In the genomic region with DNA sequence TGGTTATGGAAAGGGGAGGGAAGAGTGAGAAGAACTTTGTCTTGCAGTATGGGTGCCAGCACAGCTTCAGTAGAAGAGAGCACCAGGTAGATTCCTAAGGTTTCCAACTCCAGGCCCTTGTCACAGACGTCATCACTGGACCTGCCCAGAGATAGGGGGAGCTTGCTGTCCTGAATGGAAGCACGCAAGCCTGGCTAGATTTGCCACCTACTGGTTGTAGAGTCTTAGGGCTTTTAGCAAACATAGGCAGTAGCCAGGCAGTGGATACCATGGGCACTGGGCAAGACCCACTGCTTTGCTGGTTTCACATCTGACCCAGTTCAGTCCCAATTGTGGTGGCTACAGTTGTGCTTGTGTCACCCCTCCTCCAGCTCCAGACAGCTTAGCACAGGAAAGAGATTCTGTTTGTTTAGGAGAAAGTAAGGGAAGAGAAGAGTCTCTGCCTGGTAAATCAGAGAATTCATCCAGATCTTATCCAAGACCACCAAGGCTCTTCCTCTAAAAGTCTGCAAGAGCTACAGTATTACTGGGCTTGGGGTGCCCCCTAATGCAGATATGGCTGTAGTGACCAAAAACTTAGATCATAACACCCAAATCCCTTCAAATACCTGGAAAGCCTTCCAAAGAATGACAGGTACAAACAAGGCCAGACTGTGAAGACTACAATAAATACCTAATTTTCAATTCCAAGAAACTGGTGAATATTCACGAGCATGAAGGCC, we compare ENCODE assay signal across 16 cellular contexts.
A peak's percentile ranks its signal among the peaks of the same experiment; 100 is the strongest.
DNase-seq lines count a peak whose midpoint lies in the region; FAIRE-seq and TF ChIP-seq lines count a peak whose summit lies in the region.
"Had no signal": no experiment of that assay in that cellular context is flagged by ENCODE, and none has a peak within 500 bp of the region (broad histone marks: within the 10 kb centered on the region; RNA-seq: fewer than 3 reads in every experiment).

No MANE protein-coding gene starts in this region.

- no peaks in the 10 kb centered on the region for H3K9me3 Mint-ChIP-seq in neural crest cell
- peaks cover 26% of the 10 kb centered on the region for H3K9me3 Mint-ChIP-seq in HFFc6
- no peaks in the 10 kb centered on the region for H3K9me3 Mint-ChIP-seq in activated T-helper 1 cell treated with anti-CD3 and anti-CD28 coated beads, Interleukin-12 subunit alpha, Interleukin-12 subunit beta, Interleukin-2, Interleukin-4 antibody, amounts not matched to agents 30 ng/mL and 10 ng/mL and 1 ng/mL, durations not matched to agents 14 hours and 24 hours and 36 hours

- H4K20me1 ChIP-seq in OCI-LY3 (ENCODE audit: insufficient read depth, low read length): no peaks in the 10 kb centered on the region

- no peaks in the 10 kb centered on the region for H3K9me3 ChIP-seq in OCI-LY3 (ENCODE audit: insufficient read depth, low read length)
- H3K9me3 ChIP-seq: neutrophil had no signal

- no peak overlapping the region for H3K27ac ChIP-seq in OCI-LY3 (ENCODE audit: low read length)
- H3K27ac ChIP-seq: HL-60, neutrophil had no signal

- no peak overlapping the region for H3K4me3 Mint-ChIP-seq in neural crest cell
- no peak overlapping the region for H3K4me3 Mint-ChIP-seq in HFFc6
- H3K4me3 Mint-ChIP-seq in activated T-helper 1 cell treated with anti-CD3 and anti-CD28 coated beads, Interleukin-12 subunit alpha, Interleukin-12 subunit beta, Interleukin-2, Interleukin-4 antibody, amounts not matched to agents 30 ng/mL and 10 ng/mL and 1 ng/mL, durations not matched to agents 14 hours and 24 hours and 36 hours: no peak overlapping the region
- H3K4me3 Mint-ChIP-seq: activated naive CD8-positive, alpha-beta T cell; CD8-positive, alpha-beta T cell had no signal

- no peaks in the 10 kb centered on the region for H3K79me2 ChIP-seq in OCI-LY3 (ENCODE audit: low read length)

- H3K27me3 Mint-ChIP-seq in neural crest cell (ENCODE audit: low read depth): no peaks in the 10 kb centered on the region
- no peaks in the 10 kb centered on the region for H3K27me3 Mint-ChIP-seq in HFFc6 (ENCODE audit: insufficient read depth)
- H3K27me3 Mint-ChIP-seq in activated T-helper 1 cell treated with anti-CD3 and anti-CD28 coated beads, Interleukin-12 subunit alpha, Interleukin-12 subunit beta, Interleukin-2, Interleukin-4 antibody, amounts not matched to agents 30 ng/mL and 10 ng/mL and 1 ng/mL, durations not matched to agents 14 hours and 24 hours and 36 hours (ENCODE audit: insufficient read depth): peaks cover 22% of the 10 kb centered on the region

- H3K4me3 ChIP-seq in OCI-LY3 (ENCODE audit: low read length) (no peak overlapping the region), bronchial epithelial cell (ENCODE audit: low read depth, low read length) (no peak overlapping the region)
- H3K4me3 ChIP-seq: lung had no signal

- TF ChIP-seq CTCF in OCI-LY3 (IDR thresholded peaks at IDR 0.05; ENCODE audit: low read depth, low read length): peak; percentile 37
- TF ChIP-seq CTCF in bronchial epithelial cell (IDR thresholded peaks at IDR 0.05; ENCODE audit: insufficient read depth, low read length, severe bottlenecking): peak; percentile 5
- TF ChIP-seq CTCF in neural crest cell (conservative IDR thresholded peaks at IDR 0.05): peak; percentile 45
- no peak for TF ChIP-seq CTCF in HFFc6 (IDR thresholded peaks at IDR 0.05)

- no peaks in the 10 kb centered on the region for H3K36me3 Mint-ChIP-seq in neural crest cell (ENCODE audit: low read depth)
- H3K36me3 Mint-ChIP-seq in HFFc6 (ENCODE audit: low read depth): no peaks in the 10 kb centered on the region
- H3K36me3 Mint-ChIP-seq in activated T-helper 1 cell treated with anti-CD3 and anti-CD28 coated beads, Interleukin-12 subunit alpha, Interleukin-12 subunit beta, Interleukin-2, Interleukin-4 antibody, amounts not matched to agents 30 ng/mL and 10 ng/mL and 1 ng/mL, durations not matched to agents 14 hours and 24 hours and 36 hours (ENCODE audit: low read depth): no peaks in the 10 kb centered on the region
- H3K36me3 Mint-ChIP-seq: activated naive CD8-positive, alpha-beta T cell; CD8-positive, alpha-beta T cell had no signal

- no peak overlapping the region for H3K9ac ChIP-seq in OCI-LY3 (ENCODE audit: low read length)

- H3K4me1 Mint-ChIP-seq in neural crest cell: no peaks in the 10 kb centered on the region
- H3K4me1 Mint-ChIP-seq in HFFc6 (ENCODE audit: low read depth): no peaks in the 10 kb centered on the region
- no peaks in the 10 kb centered on the region for H3K4me1 Mint-ChIP-seq in activated T-helper 1 cell treated with anti-CD3 and anti-CD28 coated beads, Interleukin-12 subunit alpha, Interleukin-12 subunit beta, Interleukin-2, Interleukin-4 antibody, amounts not matched to agents 30 ng/mL and 10 ng/mL and 1 ng/mL, durations not matched to agents 14 hours and 24 hours and 36 hours (ENCODE audit: low read depth)

- no peak overlapping the region for H2AFZ ChIP-seq in OCI-LY3 (ENCODE audit: low read depth, low read length)

- no peaks in the 10 kb centered on the region for H3K4me1 ChIP-seq in OCI-LY3 (ENCODE audit: low read length)

- H3K27me3 ChIP-seq in OCI-LY3 (ENCODE audit: low read depth, low read length) (no peaks in the 10 kb centered on the region), bronchial epithelial cell (ENCODE audit: control insufficient read depth, insufficient read depth, low read length) (no peaks in the 10 kb centered on the region)
- H3K27me3 ChIP-seq: neutrophil had no signal

- no peak for FAIRE-seq in bronchial epithelial cell (lab: Jason Lieb, UNC)
- FAIRE-seq: urothelium cell line had no signal

- H3K4me2 ChIP-seq in OCI-LY3 (ENCODE audit: low read length): no peak overlapping the region

- H3K36me3 ChIP-seq in OCI-LY3 (replicated peaks; ENCODE audit: low read depth, low read length) (no peaks in the 10 kb centered on the region), bronchial epithelial cell (ENCODE audit: control insufficient read depth, insufficient read depth, low read length) (no peaks in the 10 kb centered on the region)
- H3K36me3 ChIP-seq: neutrophil had no signal

- H3K27ac Mint-ChIP-seq in neural crest cell (ENCODE audit: unreplicated experiment): no peak overlapping the region
- H3K27ac Mint-ChIP-seq in HFFc6: no peak overlapping the region
- H3K27ac Mint-ChIP-seq in activated T-helper 1 cell treated with anti-CD3 and anti-CD28 coated beads, Interleukin-12 subunit alpha, Interleukin-12 subunit beta, Interleukin-2, Interleukin-4 antibody, amounts not matched to agents 30 ng/mL and 10 ng/mL and 1 ng/mL, durations not matched to agents 14 hours and 24 hours and 36 hours: no peak overlapping the region
- H3K27ac Mint-ChIP-seq: activated naive CD8-positive, alpha-beta T cell; CD8-positive, alpha-beta T cell had no signal

- intact Hi-C loops in activated T-helper 1 cell treated with anti-CD3 and anti-CD28 coated beads, Interleukin-12 subunit alpha, Interleukin-12 subunit beta, Interleukin-2, Interleukin-4 antibody, amounts not matched to agents 30 ng/mL and 10 ng/mL and 1 ng/mL, durations not matched to agents 14 hours and 24 hours and 36 hours (cut with micrococcal nuclease): no loop called here

- DNase-seq in ELF-1 (ENCODE audit: low read depth, low spot score) (peak; percentile 21), bronchial epithelial cell (ENCODE audit: low read depth) (peak; percentile 5), neural crest cell (ENCODE audit: low read depth, low spot score) (no peak), medulla oblongata (ENCODE audit: extremely low spot score) (no peak), HFFc6 (no peak)
- DNase-seq in activated T-helper 1 cell treated with anti-CD3 and anti-CD28 coated beads, Interleukin-12 subunit alpha, Interleukin-12 subunit beta, Interleukin-2, Interleukin-4 antibody, amounts not matched to agents 30 ng/mL and 10 ng/mL and 1 ng/mL, durations not matched to agents 14 hours and 24 hours and 36 hours (ENCODE audit: low spot score): no peak
- DNase-seq: activated CD4-positive, CD25-positive, alpha-beta regulatory T cell; CD8-positive, alpha-beta T cell; NCI-H2171 treated with DMSO at 0.1 percent for 48 hours; stimulated activated naive CD4-positive, alpha-beta T cell treated with Interleukin-2 at 50 U/mL for 16 hours had no signal

Comparison
In these comparisons a context has a peak if more than half of its experiments do, and no peak if none do; other contexts are left out.
1. DNase-seq: peak in ELF-1 (single experiment) and bronchial epithelial cell (single experiment); none in neural crest cell (single experiment), medulla oblongata (single experiment), HFFc6 (single experiment) and activated T-helper 1 cell treated with anti-CD3 and anti-CD28 coated beads, Interleukin-12 subunit alpha, Interleukin-12 subunit beta, Interleukin-2, Interleukin-4 antibody, amounts not matched to agents 30 ng/mL and 10 ng/mL and 1 ng/mL, durations not matched to agents 14 hours and 24 hours and 36 hours (single experiment).